21 cellular contexts compared by ENCODE assay signal in genomic region chr3:50078091-50078490, GRCh38. TPM values are rescaled to one million over a fixed set of nuclear protein-coding genes. Genes with fewer than 3 reads are reported as not detected.
DNase-seq lines count a peak whose midpoint lies in the region; ATAC-seq and TF ChIP-seq lines count a peak whose summit lies in the region.
"Had no signal": no experiment of that assay in that cellular context is flagged by ENCODE, and none has a peak within 500 bp of the region (broad histone marks: within the 10 kb centered on the region; RNA-seq: fewer than 3 reads in every experiment).

No MANE protein-coding gene starts in this region.

- CTCF ChIA-PET in activated naive CD4-positive, alpha-beta T cell treated with anti-CD3 and anti-CD28 coated beads, Interleukin-2, amount 10 ng/mL, durations not matched to agents 7 days and 5 days (lab: Charles Lee), result no interaction called here
- CTCF ChIA-PET in Calu3 (lab: Charles Lee), result no interaction called here

- H3K27ac Mint-ChIP-seq in activated naive CD4-positive, alpha-beta T cell treated with anti-CD3 and anti-CD28 coated beads, Interleukin-2, amount 10 ng/mL, durations not matched to agents 7 days and 5 days, result peak overlapping the region; percentile 43
- H3K27ac Mint-ChIP-seq in T-helper 17 cell (peak overlapping the region; percentile 86), Calu3 (ENCODE audit: unreplicated experiment) (no peak overlapping the region)
- H3K27ac Mint-ChIP-seq in stimulated activated memory B cell treated with anti-CD40 and anti-IgM and Interleukin-4, amounts not matched to agents 10 μg/mL and 1 μg/mL and 100 μg/mL, for 72 hours, result peak overlapping the region; percentile 66
- H3K27ac Mint-ChIP-seq: HFFc6 had no signal

- H3K27ac ChIP-seq in epithelial cell of prostate, result peak overlapping the region; percentile 4
- H3K27ac ChIP-seq: C4-2B, KMS-11, SK-N-MC, uterus had no signal

- no peaks in the 10 kb centered on the region for H3K9me3 ChIP-seq in T-helper 17 cell (ENCODE audit: control insufficient read depth, low read length, poor library complexity, severe bottlenecking)
- H3K9me3 ChIP-seq: uterus had no signal

- H3K4me1 Mint-ChIP-seq in activated naive CD4-positive, alpha-beta T cell treated with anti-CD3 and anti-CD28 coated beads, Interleukin-2, amount 10 ng/mL, durations not matched to agents 7 days and 5 days, result peaks cover 16% of the 10 kb centered on the region
- H3K4me1 Mint-ChIP-seq in T-helper 17 cell (peaks cover 16% of the 10 kb centered on the region), Calu3 (ENCODE audit: low read depth, unreplicated experiment) (no peaks in the 10 kb centered on the region)
- H3K4me1 Mint-ChIP-seq in stimulated activated memory B cell treated with anti-CD40 and anti-IgM and Interleukin-4, amounts not matched to agents 10 μg/mL and 1 μg/mL and 100 μg/mL, for 72 hours, result peaks cover 18% of the 10 kb centered on the region

- intact Hi-C loops in Calu3 (cut with micrococcal nuclease; ENCODE audit: unreplicated experiment), result no loop called here

- ATAC-seq in T-helper 17 cell, result no peak
- no peak for ATAC-seq in stimulated activated memory B cell treated with anti-CD40 and anti-IgM and Interleukin-4, amounts not matched to agents 10 μg/mL and 1 μg/mL and 100 μg/mL, for 72 hours
- ATAC-seq: sciatic nerve had no signal

- TF ChIP-seq CTCF in Calu3 (IDR thresholded peaks at IDR 0.05; ENCODE audit: unreplicated experiment), result no peak

- no peaks in the 10 kb centered on the region for H3K9me3 Mint-ChIP-seq in activated naive CD4-positive, alpha-beta T cell treated with anti-CD3 and anti-CD28 coated beads, Interleukin-2, amount 10 ng/mL, durations not matched to agents 7 days and 5 days
- H3K9me3 Mint-ChIP-seq in stimulated activated memory B cell treated with anti-CD40 and anti-IgM and Interleukin-4, amounts not matched to agents 10 μg/mL and 1 μg/mL and 100 μg/mL, for 72 hours, result no peaks in the 10 kb centered on the region
- H3K9me3 Mint-ChIP-seq in Calu3 (ENCODE audit: low read depth, unreplicated experiment), result no peaks in the 10 kb centered on the region
- H3K9me3 Mint-ChIP-seq: HFFc6 had no signal

- in situ Hi-C loops in ACHN (cut with HindIII; ENCODE audit: low pct_ligation_motif_present, low pct_unique_long_range_greater_than_20kb, low sequenced_read_pairs), result no loop called here

- no TSS peak for BruUV-seq in Calu3 (replicated peaks; lab: Mats Ljungman, UMichigan)

- H3K36me3 Mint-ChIP-seq in activated naive CD4-positive, alpha-beta T cell treated with anti-CD3 and anti-CD28 coated beads, Interleukin-2, amount 10 ng/mL, durations not matched to agents 7 days and 5 days, result peaks cover 30% of the 10 kb centered on the region
- H3K36me3 Mint-ChIP-seq in T-helper 17 cell (ENCODE audit: low read depth) (peaks cover 10% of the 10 kb centered on the region), Calu3 (ENCODE audit: insufficient read depth, unreplicated experiment) (peaks cover 26% of the 10 kb centered on the region)
- peaks cover 42% of the 10 kb centered on the region for H3K36me3 Mint-ChIP-seq in stimulated activated memory B cell treated with anti-CD40 and anti-IgM and Interleukin-4, amounts not matched to agents 10 μg/mL and 1 μg/mL and 100 μg/mL, for 72 hours

- no peak overlapping the region for H3K4me3 Mint-ChIP-seq in activated naive CD4-positive, alpha-beta T cell treated with anti-CD3 and anti-CD28 coated beads, Interleukin-2, amount 10 ng/mL, durations not matched to agents 7 days and 5 days
- H3K4me3 Mint-ChIP-seq in T-helper 17 cell, result no peak overlapping the region
- H3K4me3 Mint-ChIP-seq in stimulated activated memory B cell treated with anti-CD40 and anti-IgM and Interleukin-4, amounts not matched to agents 10 μg/mL and 1 μg/mL and 100 μg/mL, for 72 hours, result no peak overlapping the region
- no peak overlapping the region for H3K4me3 Mint-ChIP-seq in Calu3 (ENCODE audit: low read depth, unreplicated experiment)
- H3K4me3 Mint-ChIP-seq: HFFc6 had no signal

- no peak for DNase-seq in activated naive CD4-positive, alpha-beta T cell treated with anti-CD3 and anti-CD28 coated beads, Interleukin-2, amount 10 ng/mL, durations not matched to agents 7 days and 5 days
- DNase-seq in activated naive CD4-positive, alpha-beta T cell treated with Interleukin-2 at 50 U/mL for 16 hours, result no peak
- DNase-seq in T-helper 17 cell, result no peak
- DNase-seq in epithelial cell of prostate (ENCODE audit: low read depth, low spot score), result no peak
- no peak for DNase-seq in NCI-H446 treated with DMSO at 0.1 percent for 48 hours (lab: John Stamatoyannopoulos, UW)
- DNase-seq in ACHN, result no peak
- no peak for DNase-seq in Calu3
- DNase-seq: activated CD4-positive, CD25-positive, alpha-beta regulatory T cell; amygdala; cortex of kidney; glutamatergic neuron; HFFc6; NCI-H2171 treated with DMSO at 0.1 percent for 48 hours; posterior cingulate gyrus; stimulated activated CD8-positive, alpha-beta memory T cell treated with anti-CD3 and anti-CD28 coated beads, Interleukin-4, amount 100 ng/mL, for 48 hours; uterus had no signal

- H3K27me3 Mint-ChIP-seq in activated naive CD4-positive, alpha-beta T cell treated with anti-CD3 and anti-CD28 coated beads, Interleukin-2, amount 10 ng/mL, durations not matched to agents 7 days and 5 days, result no peaks in the 10 kb centered on the region
- H3K27me3 Mint-ChIP-seq in T-helper 17 cell (no peaks in the 10 kb centered on the region), Calu3 (ENCODE audit: unreplicated experiment) (no peaks in the 10 kb centered on the region)
- no peaks in the 10 kb centered on the region for H3K27me3 Mint-ChIP-seq in stimulated activated memory B cell treated with anti-CD40 and anti-IgM and Interleukin-4, amounts not matched to agents 10 μg/mL and 1 μg/mL and 100 μg/mL, for 72 hours

RNA-seq across cellular contexts. Expression of gene RBM5, which starts 10.6 kb away (rescaled TPM):
- total RNA-seq in T-helper 17 cell (100 to 1,000 TPM; 292 to 353 TPM), Calu3 (2022) (126 and 128 TPM in 2 replicates)
